In the genomic region with DNA sequence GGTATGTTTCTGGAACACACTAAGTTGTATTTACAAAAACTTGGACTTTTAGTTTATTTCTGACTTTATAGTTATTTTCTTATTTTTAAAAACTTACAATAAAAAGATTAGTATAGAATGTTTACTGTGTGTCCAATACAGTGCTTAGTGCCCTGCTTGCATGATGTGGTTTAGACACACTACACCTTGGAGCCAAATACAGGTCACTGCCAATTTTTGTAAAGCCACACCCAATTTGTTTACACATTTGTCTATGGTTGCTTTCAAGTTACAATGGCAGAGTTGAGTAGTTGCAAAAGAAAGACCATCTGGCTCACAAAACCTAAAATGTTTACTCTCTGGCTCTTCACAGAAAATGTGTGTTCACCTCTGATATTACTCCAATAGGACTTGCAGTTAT, we compare ENCODE assay signal across 20 cellular contexts.
"Had no signal": no experiment of that assay in that cellular context is flagged by ENCODE, and none has a peak within 500 bp of the region (broad histone marks: within the 10 kb centered on the region; RNA-seq: fewer than 3 reads in every experiment).

No MANE protein-coding gene starts in this region.

- H3K4me3 ChIP-seq: esophagus squamous epithelium, gastroesophageal sphincter, left ventricle myocardium inferior, lower lobe of right lung, neural progenitor cell, ovary, right atrium auricular region, stomach, thoracic aorta, transverse colon had no signal

- H3K9me3 ChIP-seq: esophagus squamous epithelium, gastroesophageal sphincter, left ventricle myocardium inferior, lower lobe of right lung, ovary, right atrium auricular region, thoracic aorta, transverse colon had no signal

- H3K27ac ChIP-seq: esophagus squamous epithelium, gastroesophageal sphincter, left ventricle myocardium inferior, lower lobe of right lung, neural progenitor cell, ovary, right atrium auricular region, stomach, thoracic aorta, transverse colon had no signal

- H3K36me3 ChIP-seq: esophagus squamous epithelium, gastroesophageal sphincter, left ventricle myocardium inferior, lower lobe of right lung, neural progenitor cell, ovary, right atrium auricular region, stomach, thoracic aorta, transverse colon had no signal

- H3K4me1 ChIP-seq: esophagus squamous epithelium, gastroesophageal sphincter, left ventricle myocardium inferior, lower lobe of right lung, neural progenitor cell, right atrium auricular region, stomach, transverse colon had no signal

- H3K27me3 ChIP-seq: esophagus squamous epithelium, gastroesophageal sphincter, neural progenitor cell, ovary, right atrium auricular region, stomach, transverse colon had no signal

- DNase-seq: dermis blood vessel endothelial cell; esophagus squamous epithelium; foreskin fibroblast; glutamatergic neuron; immature natural killer cell; left ventricle myocardium inferior; lower lobe of right lung; natural killer cell; nucleus accumbens; ovary; small intestine; stimulated activated CD4-positive, alpha-beta T cell treated with anti-CD3 and anti-CD28 coated beads, Interleukin-12 subunit alpha, Interleukin-12 subunit beta, amount 100 ng/mL, for 4 hours; stimulated activated naive CD4-positive, alpha-beta T cell; stomach; substantia nigra; transverse colon had no signal
